ENCODE assay signal across 21 cellular contexts in genomic region chr2:100625731-100626130, GRCh38.
"Had no signal": no experiment of that assay in that cellular context is flagged by ENCODE, and none has a peak within 500 bp of the region (broad histone marks: within the 10 kb centered on the region; RNA-seq: fewer than 3 reads in every experiment).

No MANE protein-coding gene starts in this region.

- H3K4me3 Mint-ChIP-seq: activated CD4-positive, alpha-beta T cell treated with anti-CD3 and anti-CD28 coated beads, Interleukin-2, amount 10 ng/mL, durations not matched to agents 24 days and 14 days; activated CD8-positive, alpha-beta T cell treated with anti-CD3 and anti-CD28 coated beads for 36 hours; activated naive CD4-positive, alpha-beta T cell treated with anti-CD3 and anti-CD28 coated beads, Interleukin-2, amount 50 U/mL, for 24 hours; activated T-cell treated with anti-CD3 and anti-CD28 coated beads, Interleukin-2, amount 50 U/mL, for 72 hours; memory B cell; naive thymus-derived CD4-positive, alpha-beta T cell; stimulated activated effector memory CD8-positive, alpha-beta T cell treated with anti-CD3 and anti-CD28 coated beads, Interleukin-12 subunit alpha, Interleukin-12 subunit beta, amount 100 ng/mL, for 72 hours had no signal

- DNase-seq: activated CD4-positive, alpha-beta T cell treated with anti-CD3 and anti-CD28 coated beads, Interleukin-2, amount 10 ng/mL, durations not matched to agents 24 days and 14 days; activated CD8-positive, alpha-beta T cell treated with anti-CD3 and anti-CD28 coated beads for 36 hours; activated gamma-delta T cell; activated T-cell treated with anti-CD3 and anti-CD28 coated beads, Interleukin-2, amount 50 U/mL, for 72 hours; cerebellar nuclear complex; cortex of kidney; effector CD4-positive, alpha-beta T cell; esophagus squamous epithelium; naive thymus-derived CD4-positive, alpha-beta T cell; pancreas; sigmoid colon; stimulated activated CD4-positive, alpha-beta T cell treated with anti-CD3 and anti-CD28 coated beads, Interleukin-4, amount 100 ng/mL, for 24 hours; T-helper 1 cell; T1000; testis; upper lobe of left lung had no signal

- H3K36me3 Mint-ChIP-seq: activated naive CD4-positive, alpha-beta T cell treated with anti-CD3 and anti-CD28 coated beads, Interleukin-2, amount 50 U/mL, for 24 hours; stimulated activated effector memory CD8-positive, alpha-beta T cell treated with anti-CD3 and anti-CD28 coated beads, Interleukin-12 subunit alpha, Interleukin-12 subunit beta, amount 100 ng/mL, for 72 hours had no signal

- ATAC-seq: activated CD8-positive, alpha-beta T cell treated with anti-CD3 and anti-CD28 coated beads for 36 hours; activated T-cell treated with anti-CD3 and anti-CD28 coated beads, Interleukin-2, amount 50 U/mL, for 72 hours; naive thymus-derived CD4-positive, alpha-beta T cell; pancreas; stimulated activated effector memory CD8-positive, alpha-beta T cell treated with anti-CD3 and anti-CD28 coated beads, Interleukin-12 subunit alpha, Interleukin-12 subunit beta, amount 100 ng/mL, for 72 hours had no signal

- H3K9me3 Mint-ChIP-seq: activated CD4-positive, alpha-beta T cell treated with anti-CD3 and anti-CD28 coated beads, Interleukin-2, amount 10 ng/mL, durations not matched to agents 24 days and 14 days; activated CD8-positive, alpha-beta T cell treated with anti-CD3 and anti-CD28 coated beads for 36 hours; activated naive CD4-positive, alpha-beta T cell treated with anti-CD3 and anti-CD28 coated beads, Interleukin-2, amount 50 U/mL, for 24 hours; stimulated activated effector memory CD8-positive, alpha-beta T cell treated with anti-CD3 and anti-CD28 coated beads, Interleukin-12 subunit alpha, Interleukin-12 subunit beta, amount 100 ng/mL, for 72 hours had no signal

- H3K27ac Mint-ChIP-seq: activated CD4-positive, alpha-beta T cell treated with anti-CD3 and anti-CD28 coated beads, Interleukin-2, amount 10 ng/mL, durations not matched to agents 24 days and 14 days; activated CD8-positive, alpha-beta T cell treated with anti-CD3 and anti-CD28 coated beads for 36 hours; activated naive CD4-positive, alpha-beta T cell treated with anti-CD3 and anti-CD28 coated beads, Interleukin-2, amount 50 U/mL, for 24 hours; activated T-cell treated with anti-CD3 and anti-CD28 coated beads, Interleukin-2, amount 50 U/mL, for 72 hours; memory B cell; stimulated activated effector memory CD8-positive, alpha-beta T cell treated with anti-CD3 and anti-CD28 coated beads, Interleukin-12 subunit alpha, Interleukin-12 subunit beta, amount 100 ng/mL, for 72 hours had no signal

- H3K4me3 ChIP-seq: adrenal gland, breast epithelium, esophagus squamous epithelium, pancreas, sigmoid colon, testis, upper lobe of left lung had no signal

- H3K27me3 Mint-ChIP-seq: activated CD8-positive, alpha-beta T cell treated with anti-CD3 and anti-CD28 coated beads for 36 hours; activated naive CD4-positive, alpha-beta T cell treated with anti-CD3 and anti-CD28 coated beads, Interleukin-2, amount 50 U/mL, for 24 hours had no signal
